25 cellular contexts compared by ENCODE assay signal in the genomic region with DNA sequence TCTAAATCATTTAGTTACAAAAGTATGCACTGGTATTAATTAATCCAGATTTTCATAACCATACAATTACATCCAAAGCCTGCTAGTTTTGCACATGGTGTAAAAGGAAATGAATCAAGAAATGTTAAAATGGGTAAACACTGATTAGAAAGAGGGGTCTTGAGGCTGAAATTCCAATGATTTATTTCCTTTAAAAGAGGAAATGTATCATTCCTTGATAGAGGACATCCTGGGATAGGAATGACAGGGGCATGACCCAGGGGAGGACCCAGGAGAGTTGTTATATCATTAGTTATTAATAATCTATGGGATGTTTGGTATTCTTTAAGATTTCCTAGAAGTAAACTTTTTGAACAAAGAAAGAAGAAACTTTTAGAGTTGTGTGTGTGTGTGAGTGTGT.
"Had no signal": no experiment of that assay in that cellular context is flagged by ENCODE, and none has a peak within 500 bp of the region (broad histone marks: within the 10 kb centered on the region; RNA-seq: fewer than 3 reads in every experiment).

No MANE protein-coding gene starts in this region.

- ATAC-seq: activated CD4-positive, CD25-positive, alpha-beta regulatory T cell treated with anti-CD3 and anti-CD28 coated beads, Interleukin-2, amount 50 U/mL, for 24 hours; activated CD8-positive, alpha-beta T cell treated with anti-CD3 and anti-CD28 coated beads for 36 hours; activated T-cell treated with anti-CD3 and anti-CD28 coated beads, Interleukin-2, amount 50 U/mL, for 4 hours; activated T-helper 17 cell treated with anti-CD3 and anti-CD28 coated beads, Interleukin-2, amount 50 U/mL, for 72 hours; esophagus mucosa had no signal

- H3K36me3 ChIP-seq: WERI-Rb-1 had no signal

- FAIRE-seq: astrocyte, TTC549 had no signal

- H3K27ac ChIP-seq: WERI-Rb-1 had no signal

- DNase-seq: activated B cell treated with CpG ODN at 0.5 μM for 24 hours; activated CD4-positive, alpha-beta T cell treated with anti-CD3 and anti-CD28 coated beads for 48 hours; activated CD4-positive, alpha-beta T cell treated with anti-CD3 and anti-CD28 coated beads, Interleukin-2, amount 50 U/mL, for 1 hour; activated CD4-positive, alpha-beta T cell treated with anti-CD3 and anti-CD28 coated beads, Interleukin-2, amount 50 U/mL, for 48 hours; activated CD8-positive, alpha-beta memory T cell treated with anti-CD3 and anti-CD28 coated beads for 24 hours; activated CD8-positive, alpha-beta T cell treated with anti-CD3 and anti-CD28 coated beads for 36 hours; activated effector memory CD4-positive, alpha-beta T cell treated with Interleukin-2 at 50 U/mL for 16 hours; activated gamma-delta T cell treated with Interleukin-2 at 50 U/mL for 16 hours; activated naive CD4-positive, alpha-beta T cell treated with anti-CD3 and anti-CD28 coated beads, Interleukin-2, amount 50 U/mL, for 16 hours; activated naive CD4-positive, alpha-beta T cell treated with Interleukin-2 at 50 U/mL for 16 hours; activated T-cell treated with anti-CD3 and anti-CD28 coated beads, Interleukin-2, amount 50 U/mL, for 4 hours; amniotic stem cell; anterior cingulate cortex; caudate nucleus; cortex of kidney; effector CD8-positive, alpha-beta T cell; head of caudate nucleus; T-helper 2 cell; WERI-Rb-1 had no signal

- H3K4me1 Mint-ChIP-seq: activated T-helper 17 cell treated with anti-CD3 and anti-CD28 coated beads, Interleukin-2, amount 50 U/mL, for 72 hours had no signal

- H3K9me3 Mint-ChIP-seq: activated CD8-positive, alpha-beta T cell treated with anti-CD3 and anti-CD28 coated beads for 36 hours; activated T-helper 17 cell treated with anti-CD3 and anti-CD28 coated beads, Interleukin-2, amount 50 U/mL, for 72 hours had no signal

- H3K27ac Mint-ChIP-seq: activated B cell treated with CpG ODN at 0.5 μM for 24 hours; activated CD8-positive, alpha-beta T cell treated with anti-CD3 and anti-CD28 coated beads for 36 hours; activated naive CD8-positive, alpha-beta T cell; activated T-helper 17 cell treated with anti-CD3 and anti-CD28 coated beads, Interleukin-2, amount 50 U/mL, for 72 hours had no signal

- H3K27me3 Mint-ChIP-seq: activated B cell treated with CpG ODN at 0.5 μM for 24 hours; activated CD8-positive, alpha-beta T cell treated with anti-CD3 and anti-CD28 coated beads for 36 hours; activated naive CD8-positive, alpha-beta T cell; activated T-helper 17 cell treated with anti-CD3 and anti-CD28 coated beads, Interleukin-2, amount 50 U/mL, for 72 hours had no signal

- H3K4me3 Mint-ChIP-seq: activated B cell treated with CpG ODN at 0.5 μM for 24 hours; activated CD8-positive, alpha-beta T cell treated with anti-CD3 and anti-CD28 coated beads for 36 hours; activated naive CD8-positive, alpha-beta T cell; activated T-cell treated with anti-CD3 and anti-CD28 coated beads, Interleukin-2, amount 50 U/mL, for 4 hours; activated T-helper 17 cell treated with anti-CD3 and anti-CD28 coated beads, Interleukin-2, amount 50 U/mL, for 72 hours had no signal
